In the genomic region with DNA sequence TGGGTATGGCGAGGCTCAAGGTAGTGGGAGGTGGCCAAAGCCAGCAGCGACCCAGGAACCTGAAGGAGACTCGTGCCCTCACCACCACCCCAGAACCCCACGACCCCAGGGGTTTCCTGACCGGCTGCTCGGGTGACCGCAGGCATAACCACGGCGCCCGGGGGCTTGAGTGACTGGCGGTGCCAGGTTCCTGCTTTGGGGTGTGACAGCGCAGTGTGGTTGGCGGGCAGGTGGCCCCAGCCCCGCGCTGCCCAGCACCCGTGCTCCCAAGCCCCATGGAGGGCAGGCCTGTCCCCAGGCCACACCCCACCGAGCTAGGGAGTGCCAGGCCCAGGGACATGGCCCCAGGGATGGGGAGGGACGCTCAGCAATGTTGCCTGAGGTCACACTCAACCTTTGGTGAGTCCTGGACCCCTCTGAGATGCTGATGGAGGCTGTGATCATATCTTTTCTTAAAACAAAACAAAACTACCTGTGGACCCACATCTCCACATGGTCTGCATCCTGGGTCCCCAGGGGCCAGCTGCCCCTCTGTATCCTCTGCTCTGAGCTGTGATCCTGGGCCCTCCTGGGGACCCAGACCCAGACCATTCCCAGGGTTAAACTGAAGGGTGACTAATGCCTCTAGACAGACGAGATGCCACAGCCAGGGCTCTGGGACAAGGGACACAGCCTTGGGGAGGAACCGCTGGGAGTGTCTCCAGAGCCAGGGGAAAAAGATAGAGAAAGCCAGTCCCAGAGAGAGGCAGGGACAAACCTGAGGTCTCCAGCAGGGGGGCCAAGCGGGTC, we compare ENCODE assay signal across 1 cellular context.
TF ChIP-seq lines count a peak whose summit lies in the region.

No MANE protein-coding gene starts in this region.

TF ChIP-seq in HCT116, 20 proteins besides CTCF, POLR2A, EP300 and RAD21 (continued from another document):
- TF ChIP-seq, protein P1, sequence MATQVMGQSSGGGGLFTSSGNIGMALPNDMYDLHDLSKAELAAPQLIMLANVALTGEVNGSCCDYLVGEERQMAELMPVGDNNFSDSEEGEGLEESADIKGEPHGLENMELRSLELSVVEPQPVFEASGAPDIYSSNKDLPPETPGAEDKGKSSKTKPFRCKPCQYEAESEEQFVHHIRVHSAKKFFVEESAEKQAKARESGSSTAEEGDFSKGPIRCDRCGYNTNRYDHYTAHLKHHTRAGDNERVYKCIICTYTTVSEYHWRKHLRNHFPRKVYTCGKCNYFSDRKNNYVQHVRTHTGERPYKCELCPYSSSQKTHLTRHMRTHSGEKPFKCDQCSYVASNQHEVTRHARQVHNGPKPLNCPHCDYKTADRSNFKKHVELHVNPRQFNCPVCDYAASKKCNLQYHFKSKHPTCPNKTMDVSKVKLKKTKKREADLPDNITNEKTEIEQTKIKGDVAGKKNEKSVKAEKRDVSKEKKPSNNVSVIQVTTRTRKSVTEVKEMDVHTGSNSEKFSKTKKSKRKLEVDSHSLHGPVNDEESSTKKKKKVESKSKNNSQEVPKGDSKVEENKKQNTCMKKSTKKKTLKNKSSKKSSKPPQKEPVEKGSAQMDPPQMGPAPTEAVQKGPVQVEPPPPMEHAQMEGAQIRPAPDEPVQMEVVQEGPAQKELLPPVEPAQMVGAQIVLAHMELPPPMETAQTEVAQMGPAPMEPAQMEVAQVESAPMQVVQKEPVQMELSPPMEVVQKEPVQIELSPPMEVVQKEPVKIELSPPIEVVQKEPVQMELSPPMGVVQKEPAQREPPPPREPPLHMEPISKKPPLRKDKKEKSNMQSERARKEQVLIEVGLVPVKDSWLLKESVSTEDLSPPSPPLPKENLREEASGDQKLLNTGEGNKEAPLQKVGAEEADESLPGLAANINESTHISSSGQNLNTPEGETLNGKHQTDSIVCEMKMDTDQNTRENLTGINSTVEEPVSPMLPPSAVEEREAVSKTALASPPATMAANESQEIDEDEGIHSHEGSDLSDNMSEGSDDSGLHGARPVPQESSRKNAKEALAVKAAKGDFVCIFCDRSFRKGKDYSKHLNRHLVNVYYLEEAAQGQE (IDR thresholded peaks at IDR 0.05; ENCODE audit: low read depth), result no peak
- no peak for TF ChIP-seq SRF (IDR thresholded peaks at IDR 0.05; ENCODE audit: low read depth)
- TF ChIP-seq YY1 (IDR thresholded peaks at IDR 0.05; ENCODE audit: extremely low read depth, insufficient replicate concordance, low read depth, low read length), result no peak
- TF ChIP-seq ZFX (IDR thresholded peaks at IDR 0.05), result no peak
- TF ChIP-seq SP1 (IDR thresholded peaks at IDR 0.05; ENCODE audit: low read depth), result no peak
- TF ChIP-seq JUND (IDR thresholded peaks at IDR 0.05), result no peak
- TF ChIP-seq ELF1 (IDR thresholded peaks at IDR 0.05; ENCODE audit: borderline replicate concordance, low read depth), result no peak
- TF ChIP-seq, protein P2, sequence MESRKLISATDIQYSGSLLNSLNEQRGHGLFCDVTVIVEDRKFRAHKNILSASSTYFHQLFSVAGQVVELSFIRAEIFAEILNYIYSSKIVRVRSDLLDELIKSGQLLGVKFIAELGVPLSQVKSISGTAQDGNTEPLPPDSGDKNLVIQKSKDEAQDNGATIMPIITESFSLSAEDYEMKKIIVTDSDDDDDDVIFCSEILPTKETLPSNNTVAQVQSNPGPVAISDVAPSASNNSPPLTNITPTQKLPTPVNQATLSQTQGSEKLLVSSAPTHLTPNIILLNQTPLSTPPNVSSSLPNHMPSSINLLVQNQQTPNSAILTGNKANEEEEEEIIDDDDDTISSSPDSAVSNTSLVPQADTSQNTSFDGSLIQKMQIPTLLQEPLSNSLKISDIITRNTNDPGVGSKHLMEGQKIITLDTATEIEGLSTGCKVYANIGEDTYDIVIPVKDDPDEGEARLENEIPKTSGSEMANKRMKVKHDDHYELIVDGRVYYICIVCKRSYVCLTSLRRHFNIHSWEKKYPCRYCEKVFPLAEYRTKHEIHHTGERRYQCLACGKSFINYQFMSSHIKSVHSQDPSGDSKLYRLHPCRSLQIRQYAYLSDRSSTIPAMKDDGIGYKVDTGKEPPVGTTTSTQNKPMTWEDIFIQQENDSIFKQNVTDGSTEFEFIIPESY (IDR thresholded peaks at IDR 0.05; ENCODE audit: extremely low read depth, insufficient replicate concordance, low read length), result no peak
- TF ChIP-seq CEBPB (IDR thresholded peaks at IDR 0.05; ENCODE audit: low read depth), result no peak
- no peak for TF ChIP-seq EGR1 (IDR thresholded peaks at IDR 0.05; ENCODE audit: low read depth)
- no peak for TF ChIP-seq ATF3 (IDR thresholded peaks at IDR 0.05)
- TF ChIP-seq TCF7L2 (IDR thresholded peaks at IDR 0.05; ENCODE audit: borderline replicate concordance, extremely low read depth, insufficient read depth, insufficient read length), result no peak
